ENCODE assay signal across 1 cellular context in genomic region chr3:186746008-186746407, GRCh38.
TF ChIP-seq lines count a peak whose summit lies in the region.

No MANE protein-coding gene starts in this region.

TF ChIP-seq in HepG2, 621 proteins besides CTCF, POLR2A, EP300 and RAD21 (continued from another document and continues in another):
- TF ChIP-seq USF2 (IDR thresholded peaks at IDR 0.05; ENCODE audit: low read depth, low read length) (no peak), USF2 (CRISPR knock-in tag; IDR thresholded peaks at IDR 0.05; ENCODE audit: borderline replicate concordance) (no peak), ZSCAN29 (CRISPR knock-in tag; conservative IDR thresholded peaks at IDR 0.05) (no peak), BATF2 (CRISPR knock-in tag; IDR thresholded peaks at IDR 0.05) (no peak), ZNF781 (CRISPR knock-in tag; IDR thresholded peaks at IDR 0.05; ENCODE audit: borderline replicate concordance, not compliant biosample characterization) (peak; percentile 52), SAP130 (CRISPR knock-in tag; IDR thresholded peaks at IDR 0.05; ENCODE audit: low read depth) (peak; percentile 80), ZNF280D (CRISPR knock-in tag; IDR thresholded peaks at IDR 0.05) (peak; percentile 74; the same call in 1 of the 2 replicates), ONECUT2 (CRISPR knock-in tag; IDR thresholded peaks at IDR 0.05) (no peak), NRL (CRISPR knock-in tag; IDR thresholded peaks at IDR 0.05; ENCODE audit: borderline replicate concordance) (no peak), ZNF639 (CRISPR knock-in tag; conservative IDR thresholded peaks at IDR 0.05) (no peak), KDM1A (CRISPR knock-in tag; IDR thresholded peaks at IDR 0.05) (peak; percentile 6; the same call in 1 of the 2 replicates), ZNF124 (CRISPR knock-in tag; IDR thresholded peaks at IDR 0.05) (no peak), PHF21A (CRISPR knock-in tag; IDR thresholded peaks at IDR 0.05) (no peak), ZFP37 (CRISPR knock-in tag; IDR thresholded peaks at IDR 0.05; ENCODE audit: borderline replicate concordance) (peak; percentile 79; the same call in 1 of the 2 replicates), CREB1 (IDR thresholded peaks at IDR 0.05) (no peak), CREB1 (CRISPR knock-in tag; IDR thresholded peaks at IDR 0.05) (no peak), POGZ (CRISPR knock-in tag; IDR thresholded peaks at IDR 0.05) (peak; percentile 64; the same call in 1 of the 2 replicates), PHF8 (CRISPR knock-in tag; IDR thresholded peaks at IDR 0.05) (no peak), TGIF2 (CRISPR knock-in tag; IDR thresholded peaks at IDR 0.05) (peak; percentile 75; the same call in 1 of the 2 replicates), TMF1 (CRISPR knock-in tag; IDR thresholded peaks at IDR 0.05; ENCODE audit: low read depth) (no peak), ZBTB37 (CRISPR knock-in tag; IDR thresholded peaks at IDR 0.05) (no peak), SP2 (CRISPR knock-in tag; IDR thresholded peaks at IDR 0.05) (no peak), RXRA (CRISPR knock-in tag; IDR thresholded peaks at IDR 0.05) (no peak; the same call in 1 of the 2 replicates), FOXM1 (CRISPR knock-in tag; IDR thresholded peaks at IDR 0.05) (no peak), MZF1 (CRISPR knock-in tag; IDR thresholded peaks at IDR 0.05; ENCODE audit: borderline replicate concordance) (no peak), MEIS2 (CRISPR knock-in tag; IDR thresholded peaks at IDR 0.05) (peak; percentile 54; the same call in 1 of the 2 replicates), KLF12 (CRISPR knock-in tag; IDR thresholded peaks at IDR 0.05; ENCODE audit: borderline replicate concordance) (no peak), DMAP1 (CRISPR knock-in tag; IDR thresholded peaks at IDR 0.05) (peak; percentile 29; the same call in 1 of the 2 replicates), SSRP1 (CRISPR knock-in tag; IDR thresholded peaks at IDR 0.05) (no peak), SP140L (CRISPR knock-in tag; IDR thresholded peaks at IDR 0.05; ENCODE audit: borderline replicate concordance) (no peak), ZMYM2 (CRISPR knock-in tag; IDR thresholded peaks at IDR 0.05) (no peak), SP4 (CRISPR knock-in tag; IDR thresholded peaks at IDR 0.05) (peak; percentile 67), FOXK2 (IDR thresholded peaks at IDR 0.05) (no peak), MXD4 (CRISPR knock-in tag; IDR thresholded peaks at IDR 0.05) (0 out of 2 replicates have a peak, but pooled peaks have one; percentile 48), ZNF713 (CRISPR knock-in tag; IDR thresholded peaks at IDR 0.05) (no peak), ZNF451 (CRISPR knock-in tag; IDR thresholded peaks at IDR 0.05) (no peak), ARHGAP35 (CRISPR knock-in tag; IDR thresholded peaks at IDR 0.05; ENCODE audit: borderline replicate concordance) (no peak), LCORL (IDR thresholded peaks at IDR 0.05) (no peak), LCORL (CRISPR knock-in tag; IDR thresholded peaks at IDR 0.05) (peak; percentile 66; the same call in 1 of the 2 replicates), MED1 (CRISPR knock-in tag; IDR thresholded peaks at IDR 0.05) (peak; percentile 88), ELF1 (CRISPR knock-in tag; IDR thresholded peaks at IDR 0.05) (peak; percentile 91), ZNF496 (CRISPR knock-in tag; IDR thresholded peaks at IDR 0.05; ENCODE audit: insufficient replicate concordance) (no peak), ZNF275 (CRISPR knock-in tag; IDR thresholded peaks at IDR 0.05; ENCODE audit: borderline replicate concordance) (no peak), PAX8 (CRISPR knock-in tag; IDR thresholded peaks at IDR 0.05; ENCODE audit: borderline replicate concordance) (no peak), NCOA2 (CRISPR knock-in tag; IDR thresholded peaks at IDR 0.05) (peak; percentile 19; the same call in 1 of the 2 replicates), ZFX (CRISPR knock-in tag; IDR thresholded peaks at IDR 0.05; ENCODE audit: low read depth) (peak; percentile 76), CEBPZ (IDR thresholded peaks at IDR 0.05; ENCODE audit: low read length) (no peak), ZNF20 (CRISPR knock-in tag; IDR thresholded peaks at IDR 0.05) (no peak), TEAD2 (CRISPR knock-in tag; IDR thresholded peaks at IDR 0.05) (no peak), ZNF7 (CRISPR knock-in tag; IDR thresholded peaks at IDR 0.05) (0 out of 2 replicates have a peak, but pooled peaks have one; percentile 13), ZKSCAN5 (CRISPR knock-in tag; IDR thresholded peaks at IDR 0.05) (0 out of 2 replicates have a peak, but pooled peaks have one; percentile 28), CCDC6 (CRISPR knock-in tag; IDR thresholded peaks at IDR 0.05) (0 out of 2 replicates have a peak, but pooled peaks have one; percentile 49), YEATS2 (CRISPR knock-in tag; IDR thresholded peaks at IDR 0.05; ENCODE audit: borderline replicate concordance) (peak; percentile 46; the same call in 1 of the 2 replicates), HMGXB4 (CRISPR knock-in tag; IDR thresholded peaks at IDR 0.05; ENCODE audit: borderline replicate concordance in 1 of 2, low read depth in 1 of 2) (peak in 1 of 2 experiments; percentile 66; a peak in 1 of 4 replicates), E2F1 (CRISPR knock-in tag; IDR thresholded peaks at IDR 0.05) (no peak), ZNF501 (CRISPR knock-in tag; IDR thresholded peaks at IDR 0.05) (peak; percentile 48; the same call in 1 of the 2 replicates)
